ENCODE assay signal across 23 cellular contexts in genomic region chr10:96418582-96418981, GRCh38. TPM values are rescaled to one million over a fixed set of nuclear protein-coding genes. Genes with fewer than 3 reads are reported as not detected.
DNase-seq lines count a peak whose midpoint lies in the region; FAIRE-seq and TF ChIP-seq lines count a peak whose summit lies in the region.
"Had no signal": no experiment of that assay in that cellular context is flagged by ENCODE, and none has a peak within 500 bp of the region (broad histone marks: within the 10 kb centered on the region; RNA-seq: fewer than 3 reads in every experiment).

No MANE protein-coding gene starts in this region.

- peak overlapping the region; percentile 67; the same call in 1 of the 2 replicates for H3K27ac ChIP-seq in SJCRH30
- H3K27ac ChIP-seq in substantia nigra (ENCODE audit: low read depth, low read length, poor library complexity, severe bottlenecking): peak overlapping the region; percentile 65
- H3K27ac ChIP-seq in ovary: no peak overlapping the region
- no peak overlapping the region for H3K27ac ChIP-seq in right atrium auricular region
- H3K27ac ChIP-seq: HL-60 had no signal

- H3K4me3 ChIP-seq in SJCRH30 (no peak overlapping the region), ovary (no peak overlapping the region), right atrium auricular region (no peak overlapping the region)
- H3K4me3 ChIP-seq: GM23338 had no signal

- no peak for DNase-seq in SJCRH30
- no peak for DNase-seq in substantia nigra (lab: John Stamatoyannopoulos, UW)
- no peak for DNase-seq in ovary
- DNase-seq in amygdala (lab: John Stamatoyannopoulos, UW): no peak
- no peak for DNase-seq in right atrium auricular region (ENCODE audit: low spot score)
- DNase-seq: 8988T; ACHN; BE2C; C1 segment of cervical spinal cord; CD4-positive, CD25-positive, alpha-beta regulatory T cell; CD8-positive, alpha-beta memory T cell; COR-L47; DMS 273 treated with DMSO at 0.1 percent for 48 hours; GDM1; HFFc6 had no signal

- intact Hi-C loops in ovary (cut with DNase I): no loop called here

- TF ChIP-seq CTCF in ovary (IDR thresholded peaks at IDR 0.05) (no peak), right atrium auricular region (IDR thresholded peaks at IDR 0.05) (no peak)

- no peak for TF ChIP-seq EP300 in ovary (IDR thresholded peaks at IDR 0.05)

- no peaks in the 10 kb centered on the region for H3K27me3 ChIP-seq in SJCRH30
- no peaks in the 10 kb centered on the region for H3K27me3 ChIP-seq in ovary
- no peaks in the 10 kb centered on the region for H3K27me3 ChIP-seq in right atrium auricular region
- H3K27me3 ChIP-seq: BE2C had no signal

- peaks cover 39% of the 10 kb centered on the region for H3K4me1 ChIP-seq in SJCRH30
- peaks cover 9% of the 10 kb centered on the region for H3K4me1 ChIP-seq in ovary (ENCODE audit: insufficient read depth)
- peaks cover 0 to 15% of the 10 kb centered on the region in 2 donors for H3K4me1 ChIP-seq in right atrium auricular region

- no peak for TF ChIP-seq POLR2A in ovary (IDR thresholded peaks at IDR 0.05)

- peak; percentile 96 for FAIRE-seq in A204.1 (lab: Jason Lieb, UNC)
- peak; percentile 45 for FAIRE-seq in endometrium (lab: Jason Lieb, UNC)
- FAIRE-seq: GM12892, GM18507, H54 had no signal

- H3K36me3 ChIP-seq in SJCRH30 (no peaks in the 10 kb centered on the region), ovary (no peaks in the 10 kb centered on the region), right atrium auricular region (no peaks in the 10 kb centered on the region)
- H3K36me3 ChIP-seq: BE2C had no signal

- no peaks in the 10 kb centered on the region for H3K9me3 ChIP-seq in SJCRH30 (replicated peaks)
- H3K9me3 ChIP-seq in ovary: no peaks in the 10 kb centered on the region
- H3K9me3 ChIP-seq in right atrium auricular region: no peaks in the 10 kb centered on the region
- H3K9me3 ChIP-seq: BE2C had no signal

RNA-seq across cellular contexts. Expression of gene OPALIN, which starts 59.8 kb away (rescaled TPM):
- total RNA-seq in SJCRH30 (2014; rRNA removed; shearing (Covaris generic)): not detected in 2 replicates
- total RNA-seq in ovary: not detected
- under 1 TPM in 1 of 2 donors, not detected in 1; 0.02 TPM for polyA plus RNA-seq in ovary
- not detected for total RNA-seq in right atrium auricular region
- total RNA-seq: CD4-positive, CD25-positive, alpha-beta regulatory T cell; CD8-positive, alpha-beta memory T cell; GM23338; HFFc6; HT1080 had no signal
- polyA plus RNA-seq: CD4-positive, CD25-positive, alpha-beta regulatory T cell; CD8-positive, alpha-beta memory T cell; GM23338 had no signal

Comparison
In these comparisons a context has a peak if more than half of its experiments do, and no peak if none do; other contexts are left out.
1. H3K27ac ChIP-seq: peak in SJCRH30 (single experiment) and substantia nigra (single experiment); none in ovary (0 of 2) and right atrium auricular region (0 of 2).